Comparison of ENCODE assay signal across 1 cellular context in the genomic region with DNA sequence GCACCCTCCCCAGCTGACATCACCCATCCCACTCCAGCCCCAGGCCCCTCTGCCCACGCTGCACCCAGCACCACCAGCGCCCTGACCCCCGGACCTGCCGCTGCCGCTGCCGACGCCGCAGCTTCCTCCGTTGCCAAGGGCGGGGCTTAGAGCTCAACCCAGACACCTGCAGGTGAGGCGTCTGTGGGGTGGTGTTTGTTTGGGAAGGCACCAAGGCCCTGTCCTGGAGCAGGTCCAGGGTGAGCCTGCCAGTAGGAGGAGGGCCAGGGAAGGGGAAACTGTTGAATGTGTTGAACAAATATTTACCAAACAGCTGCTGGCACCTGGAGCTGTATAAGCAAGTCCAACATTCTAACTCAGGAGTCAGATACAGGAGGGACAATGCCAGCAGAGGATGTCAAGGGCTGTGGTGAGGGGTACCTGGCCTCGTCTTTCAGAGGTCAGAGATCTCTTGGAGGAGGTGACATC.
TF ChIP-seq lines count a peak whose summit lies in the region.

No MANE protein-coding gene starts in this region.

TF ChIP-seq in HepG2, 621 proteins besides CTCF, POLR2A, EP300 and RAD21 (continued from another document and continues in another):
- TF ChIP-seq, protein P1, sequence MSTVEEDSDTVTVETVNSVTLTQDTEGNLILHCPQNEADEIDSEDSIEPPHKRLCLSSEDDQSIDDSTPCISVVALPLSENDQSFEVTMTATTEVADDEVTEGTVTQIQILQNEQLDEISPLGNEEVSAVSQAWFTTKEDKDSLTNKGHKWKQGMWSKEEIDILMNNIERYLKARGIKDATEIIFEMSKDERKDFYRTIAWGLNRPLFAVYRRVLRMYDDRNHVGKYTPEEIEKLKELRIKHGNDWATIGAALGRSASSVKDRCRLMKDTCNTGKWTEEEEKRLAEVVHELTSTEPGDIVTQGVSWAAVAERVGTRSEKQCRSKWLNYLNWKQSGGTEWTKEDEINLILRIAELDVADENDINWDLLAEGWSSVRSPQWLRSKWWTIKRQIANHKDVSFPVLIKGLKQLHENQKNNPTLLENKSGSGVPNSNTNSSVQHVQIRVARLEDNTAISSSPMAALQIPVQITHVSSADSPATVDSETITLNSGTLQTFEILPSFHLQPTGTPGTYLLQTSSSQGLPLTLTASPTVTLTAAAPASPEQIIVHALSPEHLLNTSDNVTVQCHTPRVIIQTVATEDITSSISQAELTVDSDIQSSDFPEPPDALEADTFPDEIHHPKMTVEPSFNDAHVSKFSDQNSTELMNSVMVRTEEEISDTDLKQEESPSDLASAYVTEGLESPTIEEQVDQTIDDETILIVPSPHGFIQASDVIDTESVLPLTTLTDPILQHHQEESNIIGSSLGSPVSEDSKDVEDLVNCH (CRISPR knock-in tag; IDR thresholded peaks at IDR 0.05), result no peak
- peak; percentile 46; the same call in 1 of the 2 replicates for TF ChIP-seq MEIS1 (CRISPR knock-in tag; IDR thresholded peaks at IDR 0.05; ENCODE audit: borderline replicate concordance)
- no peak for TF ChIP-seq ELF4 (CRISPR knock-in tag; IDR thresholded peaks at IDR 0.05; ENCODE audit: borderline replicate concordance)
- no peak for TF ChIP-seq ZNF615 (CRISPR knock-in tag; IDR thresholded peaks at IDR 0.05; ENCODE audit: borderline replicate concordance)
- TF ChIP-seq, protein P2, sequence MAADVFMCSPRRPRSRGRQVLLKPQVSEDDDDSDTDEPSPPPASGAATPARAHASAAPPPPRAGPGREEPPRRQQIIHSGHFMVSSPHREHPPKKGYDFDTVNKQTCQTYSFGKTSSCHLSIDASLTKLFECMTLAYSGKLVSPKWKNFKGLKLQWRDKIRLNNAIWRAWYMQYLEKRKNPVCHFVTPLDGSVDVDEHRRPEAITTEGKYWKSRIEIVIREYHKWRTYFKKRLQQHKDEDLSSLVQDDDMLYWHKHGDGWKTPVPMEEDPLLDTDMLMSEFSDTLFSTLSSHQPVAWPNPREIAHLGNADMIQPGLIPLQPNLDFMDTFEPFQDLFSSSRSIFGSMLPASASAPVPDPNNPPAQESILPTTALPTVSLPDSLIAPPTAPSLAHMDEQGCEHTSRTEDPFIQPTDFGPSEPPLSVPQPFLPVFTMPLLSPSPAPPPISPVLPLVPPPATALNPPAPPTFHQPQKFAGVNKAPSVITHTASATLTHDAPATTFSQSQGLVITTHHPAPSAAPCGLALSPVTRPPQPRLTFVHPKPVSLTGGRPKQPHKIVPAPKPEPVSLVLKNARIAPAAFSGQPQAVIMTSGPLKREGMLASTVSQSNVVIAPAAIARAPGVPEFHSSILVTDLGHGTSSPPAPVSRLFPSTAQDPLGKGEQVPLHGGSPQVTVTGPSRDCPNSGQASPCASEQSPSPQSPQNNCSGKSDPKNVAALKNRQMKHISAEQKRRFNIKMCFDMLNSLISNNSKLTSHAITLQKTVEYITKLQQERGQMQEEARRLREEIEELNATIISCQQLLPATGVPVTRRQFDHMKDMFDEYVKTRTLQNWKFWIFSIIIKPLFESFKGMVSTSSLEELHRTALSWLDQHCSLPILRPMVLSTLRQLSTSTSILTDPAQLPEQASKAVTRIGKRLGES (CRISPR knock-in tag; IDR thresholded peaks at IDR 0.05; ENCODE audit: borderline replicate concordance), result no peak
- TF ChIP-seq, protein P3, sequence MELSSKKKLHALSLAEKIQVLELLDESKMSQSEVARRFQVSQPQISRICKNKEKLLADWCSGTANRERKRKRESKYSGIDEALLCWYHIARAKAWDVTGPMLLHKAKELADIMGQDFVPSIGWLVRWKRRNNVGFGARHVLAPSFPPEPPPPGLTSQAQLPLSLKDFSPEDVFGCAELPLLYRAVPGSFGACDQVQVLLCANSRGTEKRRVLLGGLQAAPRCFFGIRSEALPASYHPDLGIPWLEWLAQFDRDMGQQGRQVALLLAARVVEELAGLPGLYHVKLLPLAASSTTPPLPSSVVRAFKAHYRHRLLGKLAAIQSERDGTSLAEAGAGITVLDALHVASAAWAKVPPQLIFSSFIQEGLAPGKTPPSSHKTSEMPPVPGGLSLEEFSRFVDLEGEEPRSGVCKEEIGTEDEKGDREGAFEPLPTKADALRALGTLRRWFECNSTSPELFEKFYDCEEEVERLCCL (CRISPR knock-in tag; IDR thresholded peaks at IDR 0.05; ENCODE audit: borderline replicate concordance), result no peak
- peak; percentile 86; the same call in 1 of the 2 replicates for TF ChIP-seq ZNF430 (CRISPR knock-in tag; IDR thresholded peaks at IDR 0.05)
- TF ChIP-seq, protein P4, sequence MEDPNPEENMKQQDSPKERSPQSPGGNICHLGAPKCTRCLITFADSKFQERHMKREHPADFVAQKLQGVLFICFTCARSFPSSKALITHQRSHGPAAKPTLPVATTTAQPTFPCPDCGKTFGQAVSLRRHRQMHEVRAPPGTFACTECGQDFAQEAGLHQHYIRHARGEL (CRISPR knock-in tag; IDR thresholded peaks at IDR 0.05), result no peak
- no peak for TF ChIP-seq SNRNP70 (IDR thresholded peaks at IDR 0.05; ENCODE audit: low read depth, low read length)
- no peak for TF ChIP-seq PTBP1 (IDR thresholded peaks at IDR 0.05; ENCODE audit: low read depth, low read length, poor library complexity, severe bottlenecking)
- TF ChIP-seq ISX (CRISPR knock-in tag; conservative IDR thresholded peaks at IDR 0.05), result no peak
- TF ChIP-seq TCF7L2 (IDR thresholded peaks at IDR 0.05; ENCODE audit: low read depth, low read length), result no peak
- TF ChIP-seq SIN3B (IDR thresholded peaks at IDR 0.05; ENCODE audit: low read length), result no peak
- TF ChIP-seq, protein P5, sequence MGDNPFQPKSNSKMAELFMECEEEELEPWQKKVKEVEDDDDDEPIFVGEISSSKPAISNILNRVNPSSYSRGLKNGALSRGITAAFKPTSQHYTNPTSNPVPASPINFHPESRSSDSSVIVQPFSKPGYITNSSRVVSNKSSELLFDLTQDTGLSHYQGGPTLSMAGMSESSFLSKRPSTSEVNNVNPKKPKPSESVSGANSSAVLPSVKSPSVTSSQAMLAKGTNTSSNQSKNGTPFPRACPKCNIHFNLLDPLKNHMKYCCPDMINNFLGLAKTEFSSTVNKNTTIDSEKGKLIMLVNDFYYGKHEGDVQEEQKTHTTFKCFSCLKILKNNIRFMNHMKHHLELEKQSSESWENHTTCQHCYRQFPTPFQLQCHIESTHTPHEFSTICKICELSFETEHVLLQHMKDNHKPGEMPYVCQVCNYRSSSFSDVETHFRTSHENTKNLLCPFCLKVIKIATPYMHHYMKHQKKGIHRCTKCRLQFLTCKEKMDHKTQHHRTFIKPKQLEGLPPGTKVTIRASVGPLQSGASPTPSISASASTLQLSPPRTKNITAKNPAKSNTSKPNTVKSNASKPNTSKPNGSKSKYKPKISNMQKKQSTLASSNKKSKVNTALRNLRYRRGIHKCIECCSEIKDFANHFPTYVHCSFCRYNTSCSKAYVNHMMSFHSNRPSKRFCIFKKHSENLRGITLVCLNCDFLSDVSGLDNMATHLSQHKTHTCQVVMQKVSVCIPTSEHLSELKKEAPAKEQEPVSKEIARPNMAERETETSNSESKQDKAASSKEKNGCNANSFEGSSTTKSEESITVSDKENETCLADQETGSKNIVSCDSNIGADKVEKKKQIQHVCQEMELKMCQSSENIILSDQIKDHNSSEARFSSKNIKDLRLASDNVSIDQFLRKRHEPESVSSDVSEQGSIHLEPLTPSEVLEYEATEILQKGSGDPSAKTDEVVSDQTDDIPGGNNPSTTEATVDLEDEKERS (CRISPR knock-in tag; IDR thresholded peaks at IDR 0.05), result no peak
- TF ChIP-seq, protein P6, sequence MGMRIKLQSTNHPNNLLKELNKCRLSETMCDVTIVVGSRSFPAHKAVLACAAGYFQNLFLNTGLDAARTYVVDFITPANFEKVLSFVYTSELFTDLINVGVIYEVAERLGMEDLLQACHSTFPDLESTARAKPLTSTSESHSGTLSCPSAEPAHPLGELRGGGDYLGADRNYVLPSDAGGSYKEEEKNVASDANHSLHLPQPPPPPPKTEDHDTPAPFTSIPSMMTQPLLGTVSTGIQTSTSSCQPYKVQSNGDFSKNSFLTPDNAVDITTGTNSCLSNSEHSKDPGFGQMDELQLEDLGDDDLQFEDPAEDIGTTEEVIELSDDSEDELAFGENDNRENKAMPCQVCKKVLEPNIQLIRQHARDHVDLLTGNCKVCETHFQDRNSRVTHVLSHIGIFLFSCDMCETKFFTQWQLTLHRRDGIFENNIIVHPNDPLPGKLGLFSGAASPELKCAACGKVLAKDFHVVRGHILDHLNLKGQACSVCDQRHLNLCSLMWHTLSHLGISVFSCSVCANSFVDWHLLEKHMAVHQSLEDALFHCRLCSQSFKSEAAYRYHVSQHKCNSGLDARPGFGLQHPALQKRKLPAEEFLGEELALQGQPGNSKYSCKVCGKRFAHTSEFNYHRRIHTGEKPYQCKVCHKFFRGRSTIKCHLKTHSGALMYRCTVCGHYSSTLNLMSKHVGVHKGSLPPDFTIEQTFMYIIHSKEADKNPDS (CRISPR knock-in tag; IDR thresholded peaks at IDR 0.05), result no peak
- TF ChIP-seq ZNF709 (CRISPR knock-in tag; IDR thresholded peaks at IDR 0.05), result no peak
- no peak for TF ChIP-seq CCDC6 (CRISPR knock-in tag; IDR thresholded peaks at IDR 0.05)
- peak; percentile 81 for TF ChIP-seq PHF21A (CRISPR knock-in tag; IDR thresholded peaks at IDR 0.05)
- no peak for TF ChIP-seq ZNF724P (CRISPR knock-in tag; IDR thresholded peaks at IDR 0.05; ENCODE audit: borderline replicate concordance)
- TF ChIP-seq ZNF382 (CRISPR knock-in tag; IDR thresholded peaks at IDR 0.05; ENCODE audit: borderline replicate concordance), result no peak
- TF ChIP-seq ZBTB7B (CRISPR knock-in tag; IDR thresholded peaks at IDR 0.05), result peak; percentile 51; the same call in 1 of the 2 replicates
- no peak for TF ChIP-seq ARNT (IDR thresholded peaks at IDR 0.05)
- no peak for TF ChIP-seq SNAPC2 (CRISPR knock-in tag; IDR thresholded peaks at IDR 0.05)
- no peak for TF ChIP-seq ZNF652 (CRISPR knock-in tag; IDR thresholded peaks at IDR 0.05; ENCODE audit: borderline replicate concordance, low read depth)
- TF ChIP-seq, protein P7, sequence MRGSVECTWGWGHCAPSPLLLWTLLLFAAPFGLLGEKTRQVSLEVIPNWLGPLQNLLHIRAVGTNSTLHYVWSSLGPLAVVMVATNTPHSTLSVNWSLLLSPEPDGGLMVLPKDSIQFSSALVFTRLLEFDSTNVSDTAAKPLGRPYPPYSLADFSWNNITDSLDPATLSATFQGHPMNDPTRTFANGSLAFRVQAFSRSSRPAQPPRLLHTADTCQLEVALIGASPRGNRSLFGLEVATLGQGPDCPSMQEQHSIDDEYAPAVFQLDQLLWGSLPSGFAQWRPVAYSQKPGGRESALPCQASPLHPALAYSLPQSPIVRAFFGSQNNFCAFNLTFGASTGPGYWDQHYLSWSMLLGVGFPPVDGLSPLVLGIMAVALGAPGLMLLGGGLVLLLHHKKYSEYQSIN (CRISPR knock-in tag; IDR thresholded peaks at IDR 0.05; ENCODE audit: borderline replicate concordance), result no peak
- TF ChIP-seq ZNF160 (CRISPR knock-in tag; IDR thresholded peaks at IDR 0.05), result no peak
- TF ChIP-seq ZFYVE20 (CRISPR knock-in tag; IDR thresholded peaks at IDR 0.05; ENCODE audit: borderline replicate concordance, low read depth), result no peak
- TF ChIP-seq KAT2B (IDR thresholded peaks at IDR 0.05; ENCODE audit: borderline replicate concordance, low read depth, low read length), result no peak
- TF ChIP-seq, protein P8, sequence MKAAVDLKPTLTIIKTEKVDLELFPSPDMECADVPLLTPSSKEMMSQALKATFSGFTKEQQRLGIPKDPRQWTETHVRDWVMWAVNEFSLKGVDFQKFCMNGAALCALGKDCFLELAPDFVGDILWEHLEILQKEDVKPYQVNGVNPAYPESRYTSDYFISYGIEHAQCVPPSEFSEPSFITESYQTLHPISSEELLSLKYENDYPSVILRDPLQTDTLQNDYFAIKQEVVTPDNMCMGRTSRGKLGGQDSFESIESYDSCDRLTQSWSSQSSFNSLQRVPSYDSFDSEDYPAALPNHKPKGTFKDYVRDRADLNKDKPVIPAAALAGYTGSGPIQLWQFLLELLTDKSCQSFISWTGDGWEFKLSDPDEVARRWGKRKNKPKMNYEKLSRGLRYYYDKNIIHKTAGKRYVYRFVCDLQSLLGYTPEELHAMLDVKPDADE (CRISPR knock-in tag; IDR thresholded peaks at IDR 0.05), result no peak
- no peak for TF ChIP-seq TRIM24 (CRISPR knock-in tag; IDR thresholded peaks at IDR 0.05)
- TF ChIP-seq HES4 (CRISPR knock-in tag; IDR thresholded peaks at IDR 0.05; ENCODE audit: borderline replicate concordance), result no peak
- 0 out of 2 replicates have a peak, but pooled peaks have one; percentile 39 for TF ChIP-seq KDM6A (CRISPR knock-in tag; IDR thresholded peaks at IDR 0.05; ENCODE audit: low read depth)
- no peak for TF ChIP-seq SAFB2 (CRISPR knock-in tag; IDR thresholded peaks at IDR 0.05; ENCODE audit: borderline replicate concordance, low read depth)
- TF ChIP-seq, protein P9, sequence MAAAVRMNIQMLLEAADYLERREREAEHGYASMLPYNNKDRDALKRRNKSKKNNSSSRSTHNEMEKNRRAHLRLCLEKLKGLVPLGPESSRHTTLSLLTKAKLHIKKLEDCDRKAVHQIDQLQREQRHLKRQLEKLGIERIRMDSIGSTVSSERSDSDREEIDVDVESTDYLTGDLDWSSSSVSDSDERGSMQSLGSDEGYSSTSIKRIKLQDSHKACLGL (CRISPR knock-in tag; IDR thresholded peaks at IDR 0.05), result peak; percentile 28; the same call in 1 of the 2 replicates
- no peak for TF ChIP-seq ZNF136 (CRISPR knock-in tag; IDR thresholded peaks at IDR 0.05; ENCODE audit: low read depth)
- TF ChIP-seq, protein P10, sequence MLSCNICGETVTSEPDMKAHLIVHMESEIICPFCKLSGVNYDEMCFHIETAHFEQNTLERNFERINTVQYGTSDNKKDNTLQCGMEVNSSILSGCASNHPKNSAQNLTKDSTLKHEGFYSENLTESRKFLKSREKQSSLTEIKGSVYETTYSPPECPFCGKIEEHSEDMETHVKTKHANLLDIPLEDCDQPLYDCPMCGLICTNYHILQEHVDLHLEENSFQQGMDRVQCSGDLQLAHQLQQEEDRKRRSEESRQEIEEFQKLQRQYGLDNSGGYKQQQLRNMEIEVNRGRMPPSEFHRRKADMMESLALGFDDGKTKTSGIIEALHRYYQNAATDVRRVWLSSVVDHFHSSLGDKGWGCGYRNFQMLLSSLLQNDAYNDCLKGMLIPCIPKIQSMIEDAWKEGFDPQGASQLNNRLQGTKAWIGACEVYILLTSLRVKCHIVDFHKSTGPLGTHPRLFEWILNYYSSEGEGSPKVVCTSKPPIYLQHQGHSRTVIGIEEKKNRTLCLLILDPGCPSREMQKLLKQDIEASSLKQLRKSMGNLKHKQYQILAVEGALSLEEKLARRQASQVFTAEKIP (CRISPR knock-in tag; IDR thresholded peaks at IDR 0.05; ENCODE audit: borderline replicate concordance), result no peak
- TF ChIP-seq YEATS4 (CRISPR knock-in tag; IDR thresholded peaks at IDR 0.05; ENCODE audit: borderline replicate concordance), result peak; percentile 35; the same call in 1 of the 2 replicates
- no peak for TF ChIP-seq ZNF816 (CRISPR knock-in tag; IDR thresholded peaks at IDR 0.05; ENCODE audit: borderline replicate concordance)
- TF ChIP-seq, protein P11, sequence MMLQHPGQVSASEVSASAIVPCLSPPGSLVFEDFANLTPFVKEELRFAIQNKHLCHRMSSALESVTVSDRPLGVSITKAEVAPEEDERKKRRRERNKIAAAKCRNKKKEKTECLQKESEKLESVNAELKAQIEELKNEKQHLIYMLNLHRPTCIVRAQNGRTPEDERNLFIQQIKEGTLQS (CRISPR knock-in tag; IDR thresholded peaks at IDR 0.05), result no peak
- TF ChIP-seq, protein P12, sequence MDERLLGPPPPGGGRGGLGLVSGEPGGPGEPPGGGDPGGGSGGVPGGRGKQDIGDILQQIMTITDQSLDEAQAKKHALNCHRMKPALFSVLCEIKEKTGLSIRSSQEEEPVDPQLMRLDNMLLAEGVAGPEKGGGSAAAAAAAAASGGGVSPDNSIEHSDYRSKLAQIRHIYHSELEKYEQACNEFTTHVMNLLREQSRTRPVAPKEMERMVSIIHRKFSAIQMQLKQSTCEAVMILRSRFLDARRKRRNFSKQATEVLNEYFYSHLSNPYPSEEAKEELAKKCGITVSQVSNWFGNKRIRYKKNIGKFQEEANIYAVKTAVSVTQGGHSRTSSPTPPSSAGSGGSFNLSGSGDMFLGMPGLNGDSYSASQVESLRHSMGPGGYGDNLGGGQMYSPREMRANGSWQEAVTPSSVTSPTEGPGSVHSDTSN (CRISPR knock-in tag; IDR thresholded peaks at IDR 0.05), result no peak
- TF ChIP-seq ZNF83 (CRISPR knock-in tag; IDR thresholded peaks at IDR 0.05; ENCODE audit: borderline replicate concordance), result no peak
